22 cellular contexts compared by ENCODE assay signal in genomic region chr10:28542728-28543127, GRCh38. TPM values are rescaled to one million over a fixed set of nuclear protein-coding genes. Genes with fewer than 3 reads are reported as not detected.
DNase-seq lines count a peak whose midpoint lies in the region; ATAC-seq and TF ChIP-seq lines count a peak whose summit lies in the region.
"Had no signal": no experiment of that assay in that cellular context is flagged by ENCODE, and none has a peak within 500 bp of the region (broad histone marks: within the 10 kb centered on the region; RNA-seq: fewer than 3 reads in every experiment).

No MANE protein-coding gene starts in this region.

- H4K20me1 ChIP-seq in Loucy (ENCODE audit: insufficient read depth, low read length, poor library complexity, severe bottlenecking): peaks cover 95% of the 10 kb centered on the region
- H4K20me1 ChIP-seq in mammary epithelial cell (ENCODE audit: insufficient read depth, low read length): peaks cover 2% of the 10 kb centered on the region

- H3K79me2 ChIP-seq in Loucy (ENCODE audit: insufficient read depth, low read length): peaks cover 99% of the 10 kb centered on the region
- peaks cover 95% of the 10 kb centered on the region for H3K79me2 ChIP-seq in mammary epithelial cell (ENCODE audit: insufficient read depth, low read length)

- CTCF ChIA-PET in mammary epithelial cell (lab: Charles Lee; ENCODE audit: low non-redundant PET): no interaction called here

- ATAC-seq in heart left ventricle: no peak
- no peak for ATAC-seq in GM21786 (IDR thresholded peaks at IDR 0.05; ENCODE audit: unreplicated experiment)
- ATAC-seq: HCT116 had no signal

- peak overlapping the region; percentile 41 for H3K4me2 ChIP-seq in Loucy (ENCODE audit: low read depth, low read length, poor library complexity, severe bottlenecking)
- H3K4me2 ChIP-seq in mammary epithelial cell (ENCODE audit: insufficient read depth, low read depth, low read length): no peak overlapping the region
- H3K4me2 ChIP-seq: SK-N-SH had no signal

- H3K9me2 ChIP-seq in Loucy (replicated peaks; ENCODE audit: low read depth, low read length): no peaks in the 10 kb centered on the region
- H3K9me2 ChIP-seq: SK-N-SH had no signal

- H2AFZ ChIP-seq in Loucy (ENCODE audit: low read length) (no peak overlapping the region), mammary epithelial cell (ENCODE audit: low read depth, low read length) (no peak overlapping the region)

- no peaks in the 10 kb centered on the region for H3K27me3 ChIP-seq in cardiac muscle cell
- H3K27me3 ChIP-seq in heart left ventricle: no peaks in the 10 kb centered on the region
- no peaks in the 10 kb centered on the region for H3K27me3 ChIP-seq in Loucy (ENCODE audit: insufficient read depth, low read length, poor library complexity, severe bottlenecking)
- no peaks in the 10 kb centered on the region for H3K27me3 ChIP-seq in mammary epithelial cell (ENCODE audit: insufficient read depth, low read length)
- H3K27me3 ChIP-seq: MG63 had no signal

- TF ChIP-seq POLR2A in heart left ventricle (IDR thresholded peaks at IDR 0.05) (no peak), erythroblast (IDR thresholded peaks at IDR 0.05; ENCODE audit: low read length) (peak; percentile 19)

- intact Hi-C loops in heart left ventricle (cut with DNase I) (loop anchor here in 1 of 10 donors (5.0 kb wide), 1 partner anchor 45 kb away; no protein-coding TSS in a partner anchor), mammary epithelial cell (cut with micrococcal nuclease) (no loop called here)

- peaks cover 25% of the 10 kb centered on the region for H3K4me1 ChIP-seq in cardiac muscle cell (ENCODE audit: low read depth)
- H3K4me1 ChIP-seq in heart left ventricle: peaks cover 0 to 50% (median 18%) of the 10 kb centered on the region in 12 donors
- H3K4me1 ChIP-seq in Loucy (ENCODE audit: insufficient read depth, low read length, poor library complexity, severe bottlenecking): peaks cover 31% of the 10 kb centered on the region
- no peaks in the 10 kb centered on the region for H3K4me1 ChIP-seq in mammary epithelial cell (ENCODE audit: insufficient read depth, low read length)

- DNase-seq in cardiac muscle cell (ENCODE audit: low read depth in 1 of 2, low spot score in 1 of 2) (no peak), heart left ventricle (no peak), erythroblast (lab: John Stamatoyannopoulos, UW) (no peak), activated gamma-delta T cell (lab: John Stamatoyannopoulos, UW) (no peak), mammary epithelial cell (no peak)
- DNase-seq: ACHN; DMS 273 treated with DMSO at 0.1 percent for 48 hours; DND-41; GOT3; IMR-90; Karpas-422; MG63; NCI-H1105; NCI-H2081; NCI-H446 treated with DMSO at 0.1 percent for 48 hours; NK-92 treated with Interleukin-12 subunit alpha and Interleukin-12 subunit beta, amount 100 ng/mL, for 24 hours; SHP77; SK-N-SH had no signal

- H3K27ac ChIP-seq in cardiac muscle cell (peak overlapping the region; percentile 76), heart left ventricle (no peak overlapping the region), mammary epithelial cell (ENCODE audit: insufficient read depth, low read depth, low read length) (no peak overlapping the region)
- H3K27ac ChIP-seq: C4-2B had no signal

- no TSS peak for BruUV-seq in mammary epithelial cell (replicated peaks; lab: Mats Ljungman, UMichigan)

- H3K4me3 ChIP-seq in cardiac muscle cell (no peak overlapping the region), heart left ventricle (no peak overlapping the region), Loucy (ENCODE audit: low read length, poor library complexity, severe bottlenecking) (no peak overlapping the region), mammary epithelial cell (replicated peaks in 1 of 3; ENCODE audit: insufficient read depth in 1 of 3, low read depth in 2 of 3, low read length in 3 of 3) (no peak overlapping the region)
- H3K4me3 ChIP-seq: MG63 had no signal

- TF ChIP-seq CTCF in cardiac muscle cell (IDR thresholded peaks at IDR 0.05; ENCODE audit: low read depth, low read length) (no peak), heart left ventricle (IDR thresholded peaks at IDR 0.05) (no peak), Loucy (conservative IDR thresholded peaks at IDR 0.05; ENCODE audit: low read length) (no peak), mammary epithelial cell (conservative IDR thresholded peaks at IDR 0.05 in 1 of 2, IDR thresholded peaks at IDR 0.05 in 1 of 2; ENCODE audit: extremely low read depth in 1 of 2, insufficient read depth in 1 of 2, low read depth in 1 of 2, low read length in 2 of 2) (no peak)

- H3K9me3 ChIP-seq in cardiac muscle cell (ENCODE audit: low read depth) (no peaks in the 10 kb centered on the region), heart left ventricle (no peaks in the 10 kb centered on the region), Loucy (ENCODE audit: insufficient read depth, low read depth, low read length) (no peaks in the 10 kb centered on the region), mammary epithelial cell (replicated peaks; ENCODE audit: insufficient read depth, low read length) (no peaks in the 10 kb centered on the region)
- H3K9me3 ChIP-seq: MG63, SK-N-SH had no signal

- H3K36me3 ChIP-seq in cardiac muscle cell (peaks cover 55% of the 10 kb centered on the region), heart left ventricle (peaks cover 0 to 97% (median 87%) of the 10 kb centered on the region in 9 donors), Loucy (ENCODE audit: insufficient read depth, low read length) (peaks cover 65% of the 10 kb centered on the region), mammary epithelial cell (ENCODE audit: insufficient read depth, low read length) (peaks cover 41% of the 10 kb centered on the region)

- dilution Hi-C loops in mammary epithelial cell (cut with HindIII; ENCODE audit: low sequenced_read_pairs): no loop called here

- in situ Hi-C loops in mammary epithelial cell (cut with MboI; ENCODE audit: low sequenced_read_pairs in 2 of 2): no loop called here

- no peaks in the 10 kb centered on the region for H3F3A ChIP-seq in Loucy (ENCODE audit: low read depth)

- no peak overlapping the region for H3K9ac ChIP-seq in Loucy (ENCODE audit: low read depth, low read length, poor library complexity, severe bottlenecking)
- no peak overlapping the region for H3K9ac ChIP-seq in mammary epithelial cell (ENCODE audit: insufficient read depth, low read length)
- H3K9ac ChIP-seq: SK-N-SH had no signal

RNA-seq across cellular contexts. Expression of gene WAC, which starts 9.8 kb away (rescaled TPM):
- total RNA-seq in cardiac muscle cell (113 and 141 TPM in 2 replicates), heart left ventricle (100 to 1,000 TPM in 7 of 9 donors, 10 to 100 TPM in 2; 83.6 to 124 (median 104) TPM), mammary epithelial cell (100 to 1,000 TPM in 1 of 2 donors, 10 to 100 TPM in 1; 57.0 to 105 TPM)
- polyA plus RNA-seq in cardiac muscle cell (72.2 and 109 TPM in 2 replicates), heart left ventricle (10 to 100 TPM; 16.8 to 66.4 TPM), mammary epithelial cell (58.6 TPM)
- polyA minus RNA-seq in mammary epithelial cell: 39.1 TPM
